Comparison of ENCODE assay signal across 1 cellular context in the genomic region with DNA sequence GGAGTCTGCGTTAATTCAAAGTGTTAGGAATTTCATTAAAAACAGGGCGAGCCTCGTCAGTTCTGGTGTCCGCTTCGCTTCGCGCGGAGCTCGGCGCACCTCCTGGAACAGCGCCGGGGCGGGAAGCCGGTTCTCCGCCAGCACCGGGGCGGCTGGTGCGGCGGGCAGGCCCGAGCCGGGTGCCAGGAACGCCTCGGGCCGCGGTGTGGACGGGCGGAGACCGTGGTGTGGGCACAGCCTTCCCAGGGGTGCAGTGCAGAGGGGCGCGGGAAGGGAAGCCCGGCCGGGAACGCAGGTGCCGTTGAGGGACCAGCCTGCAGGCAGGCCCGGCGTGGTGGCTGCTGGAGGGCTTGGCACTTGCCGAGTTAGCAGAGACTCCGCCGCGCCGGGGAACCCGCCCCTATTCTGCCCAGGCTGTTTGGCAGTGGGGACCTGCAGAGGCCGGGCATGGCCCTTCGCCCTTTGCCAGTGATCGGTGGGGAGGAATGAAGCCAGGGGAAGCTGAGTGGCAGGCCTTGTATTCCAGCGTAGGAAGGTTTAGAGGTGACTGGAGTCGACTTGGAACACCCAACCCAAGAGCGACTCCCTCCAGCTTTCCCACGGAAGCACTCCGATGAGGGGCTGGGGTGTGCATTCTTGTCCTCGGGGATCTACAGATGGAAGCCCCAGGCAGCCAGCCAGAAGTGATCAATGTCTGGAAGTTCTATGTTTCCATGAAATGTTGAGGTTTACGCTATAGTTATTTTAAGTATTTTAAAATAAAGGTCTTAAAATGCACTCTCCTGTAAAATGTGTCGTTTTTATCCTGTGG.
TF ChIP-seq lines count a peak whose summit lies in the region.

No MANE protein-coding gene starts in this region.

TF ChIP-seq in IMR-90, 13 proteins besides CTCF, POLR2A, EP300 and RAD21:
- no peak for TF ChIP-seq FOS (IDR thresholded peaks at IDR 0.05; ENCODE audit: low read depth, low read length)
- no peak for TF ChIP-seq USF2 (IDR thresholded peaks at IDR 0.05; ENCODE audit: low read depth, low read length)
- no peak for TF ChIP-seq CHD1 (IDR thresholded peaks at IDR 0.05; ENCODE audit: low read depth, low read length)
- TF ChIP-seq MAZ (IDR thresholded peaks at IDR 0.05; ENCODE audit: borderline replicate concordance, low read depth, low read length), result no peak
- no peak for TF ChIP-seq CEBPB (IDR thresholded peaks at IDR 0.05; ENCODE audit: low read depth, low read length)
- TF ChIP-seq MAFK (IDR thresholded peaks at IDR 0.05; ENCODE audit: low read depth, low read length), result no peak
- TF ChIP-seq RCOR1 (IDR thresholded peaks at IDR 0.05; ENCODE audit: insufficient replicate concordance, low read length), result no peak
- no peak for TF ChIP-seq RFX5 (IDR thresholded peaks at IDR 0.05; ENCODE audit: low read depth, low read length)
- no peak for TF ChIP-seq ELK1 (IDR thresholded peaks at IDR 0.05; ENCODE audit: borderline replicate concordance, low read depth, low read length)
- no peak for TF ChIP-seq MXI1 (IDR thresholded peaks at IDR 0.05; ENCODE audit: borderline replicate concordance, low read depth, low read length)
- TF ChIP-seq SMC3 (IDR thresholded peaks at IDR 0.05; ENCODE audit: low read depth, low read length), result no peak
- TF ChIP-seq BHLHE40 (IDR thresholded peaks at IDR 0.05; ENCODE audit: low read depth, low read length), result no peak
